ENCODE assay signal across 16 cellular contexts in genomic region chr6:79461205-79461604, GRCh38.
A peak's percentile ranks its signal among the peaks of the same experiment; 100 is the strongest.
DNase-seq lines count a peak whose midpoint lies in the region; ATAC-seq and TF ChIP-seq lines count a peak whose summit lies in the region.
"Had no signal": no experiment of that assay in that cellular context is flagged by ENCODE, and none has a peak within 500 bp of the region (broad histone marks: within the 10 kb centered on the region; RNA-seq: fewer than 3 reads in every experiment).

No MANE protein-coding gene starts in this region.

- H3K4me3 ChIP-seq in GM23248 (no peak overlapping the region), RWPE2 (ENCODE audit: severe bottlenecking) (no peak overlapping the region), thyroid gland (replicated peaks in 1 of 3) (no peak overlapping the region)

- no peak overlapping the region for H3K9ac ChIP-seq in GM23248
- H3K9ac ChIP-seq: parathyroid adenoma had no signal

- in situ Hi-C loops in GM23248 (cut with MboI) = no loop called here

- WGBS in GM23248 (ENCODE audit: low coverage in 1 of 2, low lambda C conversion rate in 2 of 2, missing lambda C conversion rate in 2 of 2), 2 experiments = 33 to 41% methylated on average over 3 of the region's 3 CpGs
- WGBS in thyroid gland, 2 donors = 9 to 35% methylated on average over 3 of the region's 3 CpGs

- H3K27me3 ChIP-seq in GM23248 (replicated peaks; ENCODE audit: insufficient read depth) (no peaks in the 10 kb centered on the region), RWPE2 (ENCODE audit: insufficient read depth, poor library complexity, severe bottlenecking) (no peaks in the 10 kb centered on the region), thyroid gland (no peaks in the 10 kb centered on the region)

- no peak overlapping the region for H2AFZ ChIP-seq in GM23248
- H2AFZ ChIP-seq: parathyroid adenoma had no signal

- H3K36me3 ChIP-seq in GM23248 (ENCODE audit: low read depth) (no peaks in the 10 kb centered on the region), RWPE2 (ENCODE audit: low read depth) (no peaks in the 10 kb centered on the region), thyroid gland (no peaks in the 10 kb centered on the region)

- intact Hi-C loops in thyroid gland (cut with DNase I) = no loop called here

- no peaks in the 10 kb centered on the region for H3K9me2 ChIP-seq in GM23248 (ENCODE audit: insufficient read depth)

- TF ChIP-seq POLR2A in thyroid gland (IDR thresholded peaks at IDR 0.05) = no peak

- H3K4me1 ChIP-seq in GM23248 (ENCODE audit: insufficient read depth) (no peaks in the 10 kb centered on the region), RWPE2 (ENCODE audit: insufficient read depth, poor library complexity, severe bottlenecking) (peaks cover 11% of the 10 kb centered on the region), thyroid gland (no peaks in the 10 kb centered on the region)
- H3K4me1 ChIP-seq: parathyroid adenoma had no signal

- TF ChIP-seq CTCF in RWPE2 (IDR thresholded peaks at IDR 0.05; ENCODE audit: poor library complexity, severe bottlenecking) (no peak), thyroid gland (IDR thresholded peaks at IDR 0.05) (no peak)

- H3K4me2 ChIP-seq in GM23248 (ENCODE audit: unreplicated experiment) = no peak overlapping the region

- DNase-seq in GM23248 (peak; percentile 34), RWPE2 (ENCODE audit: low spot score) (no peak), left lobe of liver (ENCODE audit: low spot score) (no peak), thyroid gland (peak; percentile 52 to 55), NCI-H526 treated with DMSO at 0.1 percent for 48 hours (lab: John Stamatoyannopoulos, UW) (no peak), RKO (ENCODE audit: low spot score) (no peak)
- DNase-seq: activated CD4-positive, CD25-positive, alpha-beta regulatory T cell treated with anti-CD3 and anti-CD28 coated beads, Interleukin-2, amount 50 U/mL, for 72 hours; glutamatergic neuron; GOT3; NCI-H82; RPMI8226; stimulated activated CD4-positive, alpha-beta T cell treated with anti-CD3 and anti-CD28 coated beads, Interleukin-15, amount 100 ng/mL, for 24 hours; T-helper 17 cell had no signal

- H3F3A ChIP-seq in GM23248 (ENCODE audit: insufficient read depth) = no peaks in the 10 kb centered on the region

- H3K27ac ChIP-seq in GM23248 = no peak overlapping the region
- no peak overlapping the region for H3K27ac ChIP-seq in RWPE2 (ENCODE audit: poor library complexity, severe bottlenecking)
- no peak overlapping the region for H3K27ac ChIP-seq in thyroid gland
- H3K27ac ChIP-seq: parathyroid adenoma had no signal

- H4K20me1 ChIP-seq in GM23248 (ENCODE audit: insufficient read depth) = no peaks in the 10 kb centered on the region

- H3K9me3 ChIP-seq in GM23248 (ENCODE audit: low read depth) (no peaks in the 10 kb centered on the region), RWPE2 (ENCODE audit: severe bottlenecking) (no peaks in the 10 kb centered on the region), thyroid gland (no peaks in the 10 kb centered on the region)

- no peaks in the 10 kb centered on the region for H3K79me2 ChIP-seq in GM23248 (ENCODE audit: insufficient read depth)
- H3K79me2 ChIP-seq: parathyroid adenoma had no signal

- ATAC-seq in RWPE2 (ENCODE audit: low read depth) (peak; percentile 37; the same call in 1 of the 3 replicates), left lobe of liver (peak; percentile 66), GM21825 (IDR thresholded peaks at IDR 0.05; ENCODE audit: unreplicated experiment) (no peak)
- ATAC-seq: activated naive CD4-positive, alpha-beta T cell treated with anti-CD3 and anti-CD28 coated beads, Interleukin-2, amount 50 U/mL, for 72 hours; T-helper 17 cell had no signal

Comparison
In these comparisons a context has a peak if more than half of its experiments do, and no peak if none do; other contexts are left out.
1. DNase-seq: peak in GM23248 (single experiment) and thyroid gland (2 of 2); none in RWPE2 (single experiment), left lobe of liver (single experiment), NCI-H526 treated with DMSO at 0.1 percent for 48 hours (single experiment) and RKO (single experiment).